In genomic region chr4:7044415-7044930, GRCh38 we compare ENCODE assay signal across 8 cellular contexts. TPM values are rescaled to one million over a fixed set of nuclear protein-coding genes. Genes with fewer than 3 reads are reported as not detected.
DNase-seq lines count a peak whose midpoint lies in the region; ATAC-seq and TF ChIP-seq lines count a peak whose summit lies in the region.

No MANE protein-coding gene starts in this region.

- TF ChIP-seq POLR2A in lower leg skin (IDR thresholded peaks at IDR 0.05) = no peak
- no peak for TF ChIP-seq POLR2A in transverse colon (IDR thresholded peaks at IDR 0.05)

- H3K27me3 Mint-ChIP-seq in activated CD8-positive, alpha-beta memory T cell treated with anti-CD3 and anti-CD28 coated beads, Interleukin-2, amount 10 ng/mL, durations not matched to agents 7 days and 5 days = peaks cover 11% of the 10 kb centered on the region

- no peaks in the 10 kb centered on the region for H3K9me3 Mint-ChIP-seq in activated CD8-positive, alpha-beta memory T cell treated with anti-CD3 and anti-CD28 coated beads, Interleukin-2, amount 10 ng/mL, durations not matched to agents 7 days and 5 days (ENCODE audit: low read depth)

- no peak for DNase-seq in activated CD8-positive, alpha-beta memory T cell treated with anti-CD3 and anti-CD28 coated beads, Interleukin-2, amount 10 ng/mL, durations not matched to agents 7 days and 5 days
- DNase-seq in activated CD8-positive, alpha-beta memory T cell treated with anti-CD3 and anti-CD28 coated beads, Interleukin-2, amount 50 U/mL, for 4 hours = no peak
- no peak for DNase-seq in astrocyte of the spinal cord (ENCODE audit: low read depth, low spot score)
- DNase-seq in lower leg skin (ENCODE audit: low spot score in 2 of 2) = no peak
- no peak for DNase-seq in transverse colon
- DNase-seq in stimulated activated CD4-positive, alpha-beta T cell treated with anti-CD3 and anti-CD28 coated beads, Interleukin-4, amount 100 ng/mL, for 1 hour = no peak
- no peak for DNase-seq in posterior vena cava (ENCODE audit: low spot score)

- 32% methylated on average over 12 of the region's 12 CpGs for WGBS in lower leg skin, 2 donors
- WGBS in transverse colon (ENCODE audit: low coverage in 1 of 2), 2 donors = 25 to 43% methylated on average over 4 to 12 of the region's 12 CpGs

- peaks cover 40% of the 10 kb centered on the region for H3K4me1 Mint-ChIP-seq in activated CD8-positive, alpha-beta memory T cell treated with anti-CD3 and anti-CD28 coated beads, Interleukin-2, amount 10 ng/mL, durations not matched to agents 7 days and 5 days

- no peaks in the 10 kb centered on the region for H3K36me3 Mint-ChIP-seq in activated CD8-positive, alpha-beta memory T cell treated with anti-CD3 and anti-CD28 coated beads, Interleukin-2, amount 10 ng/mL, durations not matched to agents 7 days and 5 days

- peak overlapping the region; percentile 86 to 90 (median 88) for H3K27ac ChIP-seq in transverse colon

- ATAC-seq in activated CD8-positive, alpha-beta memory T cell treated with anti-CD3 and anti-CD28 coated beads, Interleukin-2, amount 10 ng/mL, durations not matched to agents 7 days and 5 days = no peak
- no peak for ATAC-seq in HG02870 (IDR thresholded peaks at IDR 0.05; ENCODE audit: unreplicated experiment)

- intact Hi-C loops in lower leg skin (cut with DNase I; ENCODE audit: low total_unique reads) = no loop called here
- intact Hi-C loops in transverse colon (cut with DNase I; ENCODE audit: low total_unique reads) = no loop called here
- intact Hi-C loops in posterior vena cava (cut with DNase I) = loop anchor here in 1 of 2 donors (1.0 kb wide), 1 partner anchor 42 kb away; no protein-coding TSS in a partner anchor

- no peaks in the 10 kb centered on the region for H3K36me3 ChIP-seq in transverse colon

- peak overlapping the region; percentile 72 for H3K27ac Mint-ChIP-seq in activated CD8-positive, alpha-beta memory T cell treated with anti-CD3 and anti-CD28 coated beads, Interleukin-2, amount 10 ng/mL, durations not matched to agents 7 days and 5 days

- CTCF ChIA-PET in activated CD8-positive, alpha-beta memory T cell treated with anti-CD3 and anti-CD28 coated beads, Interleukin-2, amount 10 ng/mL, durations not matched to agents 7 days and 5 days (lab: Charles Lee) = interaction anchor here (1.4 to 7.3 kb wide), 6 partner anchors 10 to 261 kb away, joined by 4 to 153 read pairs (median 8); partner anchors contain the start of gene GRPEL1

- peaks cover 20 to 43% (median 36%) of the 10 kb centered on the region in 4 donors for H3K4me1 ChIP-seq in transverse colon

- no peaks in the 10 kb centered on the region for H3K27me3 ChIP-seq in transverse colon

- peak overlapping the region; percentile 84 for H3K4me3 Mint-ChIP-seq in activated CD8-positive, alpha-beta memory T cell treated with anti-CD3 and anti-CD28 coated beads, Interleukin-2, amount 10 ng/mL, durations not matched to agents 7 days and 5 days

- H3K4me3 ChIP-seq in astrocyte of the spinal cord (ENCODE audit: low read depth, low read length) (peak overlapping the region; percentile 83), lower leg skin (ENCODE audit: low read depth, poor library complexity, severe bottlenecking) (peak overlapping the region; percentile 99), transverse colon (peak overlapping the region; percentile 82 to 95 (median 84))

- in situ Hi-C loops in astrocyte of the spinal cord (cut with HindIII; ENCODE audit: low sequenced_read_pairs) = no loop called here
- in situ Hi-C loops in transverse colon (cut with MboI; ENCODE audit: low pct_ligation_motif_present in 1 of 4, low pct_unique_long_range_greater_than_20kb in 1 of 4, low sequenced_read_pairs in 3 of 4) = no loop called here

- TF ChIP-seq CTCF in astrocyte of the spinal cord (IDR thresholded peaks at IDR 0.05; ENCODE audit: low read depth, low read length) (no peak), lower leg skin (IDR thresholded peaks at IDR 0.05) (no peak), transverse colon (IDR thresholded peaks at IDR 0.05) (no peak)

- no peaks in the 10 kb centered on the region for H3K9me3 ChIP-seq in transverse colon

- TF ChIP-seq EP300 in transverse colon (IDR thresholded peaks at IDR 0.05; ENCODE audit: low read depth) = no peak

RNA-seq across cellular contexts. Expression of gene TADA2B, which starts 1.3 kb away (rescaled TPM):
- total RNA-seq in activated CD8-positive, alpha-beta memory T cell treated with anti-CD3 and anti-CD28 coated beads, Interleukin-2, amount 10 ng/mL, durations not matched to agents 7 days and 5 days = 10 to 100 TPM; 16.9 to 21.4 TPM
- total RNA-seq in lower leg skin (10 to 100 TPM; 26.2 to 30.0 (median 27.2) TPM), transverse colon (10 to 100 TPM; 18.7 to 31.8 (median 27.4) TPM), posterior vena cava (10 to 100 TPM; 16.8 to 19.7 TPM)

RNA-seq across cellular contexts. Expression of gene GRPEL1, which starts 23.4 kb away (rescaled TPM):
- 10 to 100 TPM; 40.0 to 59.9 TPM for total RNA-seq in activated CD8-positive, alpha-beta memory T cell treated with anti-CD3 and anti-CD28 coated beads, Interleukin-2, amount 10 ng/mL, durations not matched to agents 7 days and 5 days
- total RNA-seq in lower leg skin = 10 to 100 TPM; 20.8 to 24.0 (median 21.6) TPM
- 10 to 100 TPM in 2 of 4 donors, 1 to 10 TPM in 2; 1.1 to 22.0 (median 12.5) TPM for total RNA-seq in transverse colon
- 10 to 100 TPM; 22.2 to 22.6 TPM for total RNA-seq in posterior vena cava
